11 cellular contexts compared by ENCODE assay signal in genomic region chr5:142798099-142798768, GRCh38. TPM values are rescaled to one million over a fixed set of nuclear protein-coding genes. Genes with fewer than 3 reads are reported as not detected.
DNase-seq lines count a peak whose midpoint lies in the region; ATAC-seq and TF ChIP-seq lines count a peak whose summit lies in the region.
"Had no signal": no experiment of that assay in that cellular context is flagged by ENCODE, and none has a peak within 500 bp of the region (broad histone marks: within the 10 kb centered on the region; RNA-seq: fewer than 3 reads in every experiment).

No MANE protein-coding gene starts in this region.

- WGBS in right lobe of liver (ENCODE audit: insufficient coverage, low coverage, low lambda C conversion rate, missing lambda C conversion rate) = 59% methylated on average over 4 of the region's 4 CpGs
- WGBS in aorta, 2 donors = 96 to 98% methylated on average over 4 of the region's 4 CpGs

- H3K9me3 ChIP-seq in right lobe of liver (no peaks in the 10 kb centered on the region), aorta (ENCODE audit: control insufficient read depth, low read length) (no peaks in the 10 kb centered on the region)
- H3K9me3 ChIP-seq: uterus had no signal

- no peak for TF ChIP-seq POLR2A in right lobe of liver (IDR thresholded peaks at IDR 0.05)

- TF ChIP-seq CTCF in right lobe of liver (IDR thresholded peaks at IDR 0.05) = no peak

- peaks cover 0 to 20% (median 3%) of the 10 kb centered on the region in 4 donors for H3K4me1 ChIP-seq in right lobe of liver
- peaks cover 0 to 5% of the 10 kb centered on the region in 2 donors for H3K4me1 ChIP-seq in aorta (ENCODE audit: control insufficient read depth in 1 of 2, insufficient read depth in 2 of 2, low read length in 2 of 2)
- H3K4me1 ChIP-seq: uterus had no signal

- H3K27me3 ChIP-seq in right lobe of liver = no peaks in the 10 kb centered on the region
- H3K27me3 ChIP-seq in aorta (ENCODE audit: control insufficient read depth in 1 of 2, insufficient read depth in 2 of 2, low read length in 1 of 2) = no peaks in the 10 kb centered on the region
- H3K27me3 ChIP-seq: uterus had no signal

- peak overlapping the region in 1 of 3 donors; percentile 54 for H3K27ac ChIP-seq in right lobe of liver
- H3K27ac ChIP-seq in aorta (ENCODE audit: low read depth in 1 of 2, low read length in 2 of 2) = no peak overlapping the region
- H3K27ac ChIP-seq: uterus had no signal

- DNase-seq in stimulated activated CD4-positive, alpha-beta T cell treated with anti-CD3 and anti-CD28 coated beads, Interleukin-15, amount 100 ng/mL, for 24 hours = peak; percentile 15
- no peak for DNase-seq in stimulated activated CD4-positive, alpha-beta T cell treated with anti-CD3 and anti-CD28 coated beads, Interleukin-2, amount 100 ng/mL, for 24 hours
- DNase-seq in UCSD-AML1 (lab: John Stamatoyannopoulos, UW; ENCODE audit: unreplicated experiment) = peak; percentile 13
- no peak for DNase-seq in right lobe of liver
- DNase-seq in aorta = peak in 1 of 2 donors; percentile 62
- DNase-seq in NCI-H2171 (lab: John Stamatoyannopoulos, UW) = no peak
- no peak for DNase-seq in ACHN
- no peak for DNase-seq in NCI-H82 (lab: John Stamatoyannopoulos, UW)
- DNase-seq: kidney, uterus had no signal

- ATAC-seq in right lobe of liver (peak; percentile 55 to 73 (median 69)), aorta (ENCODE audit: low FRiP score) (peak; percentile 72)
- ATAC-seq: K562 had no signal

- intact Hi-C loops in right lobe of liver (cut with DNase I) = no loop called here
- intact Hi-C loops in aorta (cut with DNase I) = no loop called here

- H3K4me3 ChIP-seq in right lobe of liver (no peak overlapping the region), aorta (ENCODE audit: low read length in 2 of 2) (no peak overlapping the region)
- H3K4me3 ChIP-seq: K562, uterus had no signal

- in situ Hi-C loops in ACHN (cut with HindIII; ENCODE audit: low pct_ligation_motif_present, low pct_unique_long_range_greater_than_20kb, low sequenced_read_pairs) = no loop called here

- H3K36me3 ChIP-seq in right lobe of liver (no peaks in the 10 kb centered on the region), aorta (ENCODE audit: control insufficient read depth in 1 of 2, insufficient read depth in 2 of 2, low read length in 1 of 2) (no peaks in the 10 kb centered on the region)
- H3K36me3 ChIP-seq: uterus had no signal

RNA-seq across cellular contexts. Expression of gene ARHGAP26, which starts 28.1 kb away (rescaled TPM):
- total RNA-seq in right lobe of liver (10 to 100 TPM in 2 of 6 experiments, 1 to 10 TPM in 4; 6.7 to 14.5 (median 8.3) TPM), aorta (10 to 100 TPM; 51.1 to 70.7 TPM)
- polyA plus RNA-seq in aorta = 1 to 10 TPM; 4.5 to 8.2 TPM

Comparison
In these comparisons a context has a peak if more than half of its experiments do, and no peak if none do; other contexts are left out.
1. DNase-seq: peak in stimulated activated CD4-positive, alpha-beta T cell treated with anti-CD3 and anti-CD28 coated beads, Interleukin-15, amount 100 ng/mL, for 24 hours (single experiment) and UCSD-AML1 (single experiment); none in stimulated activated CD4-positive, alpha-beta T cell treated with anti-CD3 and anti-CD28 coated beads, Interleukin-2, amount 100 ng/mL, for 24 hours (0 of 2), right lobe of liver (0 of 3), NCI-H2171 (single experiment), ACHN (single experiment) and NCI-H82 (single experiment).